In genomic region chr3:69359339-69359893, GRCh38 we compare ENCODE assay signal across 27 cellular contexts. TPM values are rescaled to one million over a fixed set of nuclear protein-coding genes. Genes with fewer than 3 reads are reported as not detected.
"Had no signal": no experiment of that assay in that cellular context is flagged by ENCODE, and none has a peak within 500 bp of the region (broad histone marks: within the 10 kb centered on the region; RNA-seq: fewer than 3 reads in every experiment).

No MANE protein-coding gene starts in this region.

- ATAC-seq: activated T-helper 17 cell treated with anti-CD3 and anti-CD28 coated beads, Interleukin-2, amount 50 U/mL, for 72 hours had no signal

- H3K9me3 Mint-ChIP-seq: activated CD4-positive, alpha-beta T cell treated with anti-CD3 and anti-CD28 coated beads, Interleukin-2, amount 10 ng/mL, durations not matched to agents 24 days and 14 days had no signal

- H3K27ac Mint-ChIP-seq: activated B cell treated with CpG ODN at 0.5 μM for 24 hours; activated CD4-positive, alpha-beta T cell treated with anti-CD3 and anti-CD28 coated beads, Interleukin-2, amount 10 ng/mL, durations not matched to agents 24 days and 14 days; activated naive CD4-positive, alpha-beta T cell treated with anti-CD3 and anti-CD28 coated beads for 36 hours; activated naive CD8-positive, alpha-beta T cell; activated T-helper 17 cell treated with anti-CD3 and anti-CD28 coated beads, Interleukin-2, amount 50 U/mL, for 72 hours; T-helper 1 cell treated with Interleukin-12 subunit alpha and Interleukin-12 subunit beta and Interleukin-4 antibody, amounts not matched to agents 30 μg/mL and 1 μg/mL, for 36 hours had no signal

- H3K4me1 Mint-ChIP-seq: activated T-helper 17 cell treated with anti-CD3 and anti-CD28 coated beads, Interleukin-2, amount 50 U/mL, for 72 hours had no signal

- H3K36me3 Mint-ChIP-seq: activated naive CD8-positive, alpha-beta T cell had no signal

- H3K27ac ChIP-seq: SJCRH30 had no signal

- H3K36me3 ChIP-seq: MG63, SJCRH30 had no signal

- H3K4me3 ChIP-seq: MG63, SJCRH30 had no signal

- H3K9me3 ChIP-seq: MG63, SJCRH30, SK-N-SH had no signal

- DNase-seq: activated B cell treated with CpG ODN at 0.5 μM for 24 hours; activated CD4-positive, alpha-beta T cell treated with anti-CD3 and anti-CD28 coated beads for 1 hour; activated CD4-positive, alpha-beta T cell treated with anti-CD3 and anti-CD28 coated beads, Interleukin-2, amount 10 ng/mL, durations not matched to agents 24 days and 14 days; activated CD4-positive, alpha-beta T cell treated with anti-CD3 and anti-CD28 coated beads, Interleukin-2, amount 50 U/mL, for 48 hours; activated CD8-positive, alpha-beta memory T cell treated with anti-CD3 and anti-CD28 coated beads for 24 hours; activated gamma-delta T cell; activated naive CD4-positive, alpha-beta T cell treated with anti-CD3 and anti-CD28 coated beads for 36 hours; activated T-cell treated with anti-CD3 and anti-CD28 coated beads, Interleukin-2, amount 50 U/mL, for 48 hours; amygdala; MG63; MV-4-11; NCI-H1092 treated with DMSO at 0.1 percent for 48 hours; NCI-H1417 treated with DMSO at 0.1 percent for 48 hours; NCI-H1694; NCI-H2029; NCI-H2107; NCI-H345; NCI-H510A; NCI-H526 treated with DMSO at 0.1 percent for 48 hours; NCI-H82; SJCRH30; SK-N-SH; SW 1271 had no signal

- H3K27me3 ChIP-seq: MG63, SJCRH30 had no signal

- H3K4me3 Mint-ChIP-seq: activated B cell treated with CpG ODN at 0.5 μM for 24 hours; activated CD4-positive, alpha-beta T cell treated with anti-CD3 and anti-CD28 coated beads, Interleukin-2, amount 10 ng/mL, durations not matched to agents 24 days and 14 days; activated naive CD4-positive, alpha-beta T cell treated with anti-CD3 and anti-CD28 coated beads for 36 hours; activated naive CD8-positive, alpha-beta T cell; activated T-helper 17 cell treated with anti-CD3 and anti-CD28 coated beads, Interleukin-2, amount 50 U/mL, for 72 hours; T-helper 1 cell treated with Interleukin-12 subunit alpha and Interleukin-12 subunit beta and Interleukin-4 antibody, amounts not matched to agents 30 μg/mL and 1 μg/mL, for 36 hours had no signal

RNA-seq across cellular contexts. Expression of gene FRMD4B, which starts 26.5 kb away (rescaled TPM):
- total RNA-seq: activated B cell treated with CpG ODN at 0.5 μM for 24 hours, OCI-LY7 had no signal
